22 cellular contexts compared by ENCODE assay signal in the genomic region with DNA sequence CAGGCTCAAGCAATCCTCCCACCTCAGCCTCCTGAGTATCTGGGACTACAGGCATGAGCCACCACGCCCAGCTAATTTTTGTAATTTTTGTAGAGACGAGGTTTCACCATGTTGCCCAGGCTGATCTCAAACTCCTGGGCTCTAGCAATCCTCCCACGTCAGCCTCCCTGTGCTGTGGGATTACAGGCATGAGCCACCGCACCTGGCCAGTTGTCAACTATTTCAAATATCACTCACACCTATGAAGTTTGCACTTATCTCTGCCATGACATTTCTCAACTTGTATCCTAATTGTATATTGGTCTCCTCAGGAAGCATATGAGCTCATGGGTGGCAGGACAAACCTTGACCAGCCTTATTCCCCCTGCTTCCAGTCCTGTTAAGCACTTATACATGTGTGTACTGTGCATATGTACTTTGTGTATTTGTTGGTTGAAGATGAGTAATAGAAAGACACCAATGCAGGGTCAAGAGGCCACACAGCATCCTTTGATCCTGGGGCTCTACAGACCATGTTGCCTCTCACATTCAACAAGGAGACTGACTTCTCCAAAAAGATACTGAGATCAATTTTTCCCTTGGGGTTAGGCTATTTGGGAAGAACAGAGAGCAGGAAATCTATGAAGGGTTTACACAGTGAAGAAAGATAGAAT.
"Had no signal": no experiment of that assay in that cellular context is flagged by ENCODE, and none has a peak within 500 bp of the region (broad histone marks: within the 10 kb centered on the region; RNA-seq: fewer than 3 reads in every experiment).

No MANE protein-coding gene starts in this region.

- DNase-seq: KBM-7, MG63, NCI-H1092, NCI-H1105 treated with DMSO at 0.1 percent for 48 hours, NCI-H1417 treated with DMSO at 0.1 percent for 48 hours, NCI-H146, NCI-H1930, NCI-H2081, NCI-H2107, NCI-H2227 treated with DMSO at 0.1 percent for 48 hours, NCI-H446, NCI-H510A, NCI-H524 treated with DMSO at 0.1 percent for 48 hours, NCI-H69, NCI-H774, PC-9, Peyer's patch, SHP77 treated with DMSO at 0.1 percent for 48 hours, SJCRH30 had no signal

- H3K27ac ChIP-seq: HL-60, PC-9, Peyer's patch, SJCRH30 had no signal

- H3K27me3 ChIP-seq: MG63, Peyer's patch, SJCRH30 had no signal

- H3K4me3 ChIP-seq: MG63, PC-9, Peyer's patch, SJCRH30 had no signal

- H3K36me3 ChIP-seq: MG63, Peyer's patch, SJCRH30 had no signal

- H3K4me2 ChIP-seq: PC-9 had no signal

- H2AFZ ChIP-seq: PC-9 had no signal

- H3K9me3 ChIP-seq: MG63, Peyer's patch, SJCRH30 had no signal

- H3K4me1 ChIP-seq: Peyer's patch, SJCRH30 had no signal

- ATAC-seq: Right ventricle myocardium inferior, SK-N-SH treated with all-trans-retinoic acid at 6 μM for 48 hours had no signal
